ENCODE assay signal across 8 cellular contexts in the genomic region with DNA sequence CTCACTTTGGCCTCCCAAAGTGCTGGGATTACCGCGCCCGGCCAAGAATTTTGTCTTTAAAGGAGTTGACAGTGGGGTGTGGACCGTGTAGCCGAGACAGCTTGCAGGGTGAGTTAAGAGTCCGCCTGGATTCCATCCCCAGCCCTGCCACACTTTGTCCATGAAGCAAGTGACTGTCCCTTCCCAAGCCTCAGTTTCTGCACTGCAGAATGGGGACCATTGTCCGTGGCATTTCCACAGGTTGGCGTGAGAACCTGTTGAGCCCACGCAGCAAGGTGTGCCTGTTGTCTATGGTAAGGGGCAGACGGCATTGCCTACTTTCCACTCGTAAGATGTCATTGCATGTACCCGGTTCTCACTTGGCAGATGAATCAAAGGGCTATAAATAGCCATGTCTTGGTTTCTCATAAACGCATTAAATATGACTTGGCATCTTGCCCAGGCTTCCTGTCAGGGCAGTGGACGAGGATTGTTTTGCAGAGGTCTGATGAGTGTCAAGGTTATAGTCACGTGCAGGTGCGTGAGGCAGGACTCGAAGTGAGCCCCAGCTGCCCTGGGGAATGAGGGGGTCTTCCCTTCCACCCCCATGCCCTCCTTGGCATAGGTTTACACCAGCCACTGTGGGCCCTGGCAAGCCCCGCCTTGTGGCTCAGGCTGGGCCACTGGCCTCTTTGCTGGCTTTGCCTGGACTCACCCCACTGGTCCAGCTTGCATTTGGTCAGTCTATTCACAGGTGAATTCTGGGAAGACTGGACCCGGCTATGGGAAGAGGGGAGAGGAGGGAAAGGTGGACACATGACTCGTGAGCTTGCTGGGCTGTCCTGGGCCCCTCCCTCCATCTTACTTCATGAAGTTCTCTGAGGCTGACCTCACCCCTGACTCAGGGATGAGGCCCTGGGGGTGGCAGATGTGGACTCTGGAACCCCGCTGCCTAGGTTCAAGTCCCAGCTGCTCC. TPM values are rescaled to one million over a fixed set of nuclear protein-coding genes. Genes with fewer than 3 reads are reported as not detected.
A peak's percentile ranks its signal among the peaks of the same experiment; 100 is the strongest.
DNase-seq lines count a peak whose midpoint lies in the region; ATAC-seq and TF ChIP-seq lines count a peak whose summit lies in the region.

No MANE protein-coding gene starts in this region.

- no peaks in the 10 kb centered on the region for H3K9me3 ChIP-seq in fibroblast of lung (ENCODE audit: control insufficient read depth, insufficient read depth, low read depth, low read length)

- H3K4me1 ChIP-seq in fibroblast of lung (ENCODE audit: control insufficient read depth, extremely low read depth, insufficient read depth, low read length), result peaks cover 8% of the 10 kb centered on the region

- H4K20me1 ChIP-seq in fibroblast of lung (ENCODE audit: control insufficient read depth, extremely low read depth, insufficient read depth, low read length), result no peaks in the 10 kb centered on the region

- H3K4me3 ChIP-seq in fibroblast of lung (replicated peaks in 1 of 4; ENCODE audit: control extremely low read depth in 1 of 4, insufficient read depth in 1 of 4, low read depth in 3 of 4, low read length in 4 of 4), result no peak overlapping the region

- H3K79me2 ChIP-seq in fibroblast of lung (ENCODE audit: control insufficient read depth, insufficient read depth, low read length), result no peaks in the 10 kb centered on the region

- H3K36me3 ChIP-seq in fibroblast of lung (ENCODE audit: control insufficient read depth, insufficient read depth, low read length), result no peaks in the 10 kb centered on the region

- H3K27me3 ChIP-seq in fibroblast of lung (ENCODE audit: control insufficient read depth, insufficient read depth, low read length), result no peaks in the 10 kb centered on the region

- TF ChIP-seq CTCF in fibroblast of lung (conservative IDR thresholded peaks at IDR 0.05 in 1 of 2, IDR thresholded peaks at IDR 0.05 in 1 of 2; ENCODE audit: low read depth in 1 of 2, low read length in 2 of 2), result no peak

- H3K27ac ChIP-seq in fibroblast of lung (ENCODE audit: insufficient read depth, low read length), result no peak overlapping the region

- no peak overlapping the region for H2AFZ ChIP-seq in fibroblast of lung (ENCODE audit: low read length)

- no peak overlapping the region for H3K4me2 ChIP-seq in fibroblast of lung (ENCODE audit: extremely low read depth, insufficient read depth, low read length)

- peak; percentile 77 for ATAC-seq in GM18517 (IDR thresholded peaks at IDR 0.05; ENCODE audit: unreplicated experiment)
- ATAC-seq in HG03571 (IDR thresholded peaks at IDR 0.05; ENCODE audit: unreplicated experiment), result peak; percentile 55
- ATAC-seq in sciatic nerve, result peak; percentile 74
- ATAC-seq in GM21515 (IDR thresholded peaks at IDR 0.05; ENCODE audit: unreplicated experiment), result no peak
- ATAC-seq in HG03521 (IDR thresholded peaks at IDR 0.05; ENCODE audit: unreplicated experiment), result no peak

- H3K9ac ChIP-seq in fibroblast of lung (ENCODE audit: insufficient read depth, low read length), result no peak overlapping the region

- intact Hi-C loops in sciatic nerve (cut with DNase I), result no loop called here

- DNase-seq in NOMO-1 treated with DMSO at 0.1 percent for 48 hours (lab: John Stamatoyannopoulos, UW; ENCODE audit: unreplicated experiment), result peak; percentile 95
- DNase-seq in activated T-cell treated with anti-CD3 and anti-CD28 coated beads for 1 hour (ENCODE audit: low read depth), result peak; percentile 57
- DNase-seq in fibroblast of lung (ENCODE audit: low read depth in 2 of 2), result peak; percentile 20 to 76
- peak; percentile 69 for DNase-seq in sciatic nerve (ENCODE audit: low spot score)

RNA-seq across cellular contexts. Expression of gene FAM187B, which starts 14.6 kb away (rescaled TPM):
- total RNA-seq in fibroblast of lung (not detected in 2 replicates), sciatic nerve (0.31 TPM)
- polyA plus RNA-seq in fibroblast of lung, result not detected in 2 replicates
- polyA plus RNA-seq in fibroblast of lung (2012), result not detected in 2 replicates
- not detected in 2 replicates for polyA minus RNA-seq in fibroblast of lung (ENCODE audit: low replicate concordance)

RNA-seq across cellular contexts. Expression of gene LSR, which starts 34.8 kb away (rescaled TPM):
- total RNA-seq in fibroblast of lung (0.26 and 0.33 TPM in 2 replicates), sciatic nerve (9.3 TPM)
- 0.29 and 0.31 TPM in 2 replicates for polyA plus RNA-seq in fibroblast of lung
- polyA plus RNA-seq in fibroblast of lung (2012), result 1.6 TPM in 2 replicates
- polyA minus RNA-seq in fibroblast of lung (ENCODE audit: low replicate concordance), result not detected in 2 replicates

RNA-seq across cellular contexts. Expression of gene USF2, which starts 54.8 kb away (rescaled TPM):
- total RNA-seq in fibroblast of lung (42.1 and 53.8 TPM in 2 replicates), sciatic nerve (137 TPM)
- polyA plus RNA-seq in fibroblast of lung, result 74.9 and 105 TPM in 2 replicates
- polyA plus RNA-seq in fibroblast of lung (2012), result 72.0 and 78.6 TPM in 2 replicates
- 79.1 and 80.1 TPM in 2 replicates for polyA minus RNA-seq in fibroblast of lung (ENCODE audit: low replicate concordance)

RNA-seq across cellular contexts. Expression of gene FXYD5, which starts 59.4 kb away (rescaled TPM):
- total RNA-seq in fibroblast of lung, result 10.5 and 19.8 TPM in 2 replicates
- 100 and 187 TPM in 2 replicates for polyA plus RNA-seq in fibroblast of lung
- polyA plus RNA-seq in fibroblast of lung (2012), result 155 and 295 TPM in 2 replicates
- polyA minus RNA-seq in fibroblast of lung (ENCODE audit: low replicate concordance), result 285 and 365 TPM in 2 replicates
- 92.9 TPM for total RNA-seq in sciatic nerve

Comparison
In these comparisons a context has a peak if more than half of its experiments do, and no peak if none do; other contexts are left out.
1. ATAC-seq: peak in GM18517 (single experiment), HG03571 (single experiment) and sciatic nerve (single experiment); none in GM21515 (single experiment) and HG03521 (single experiment).
2. Peak in every context shown above with its lines, with median percentiles within 50 percentile points of each other: DNase-seq.